1 cellular context compared by ENCODE assay signal in the genomic region with DNA sequence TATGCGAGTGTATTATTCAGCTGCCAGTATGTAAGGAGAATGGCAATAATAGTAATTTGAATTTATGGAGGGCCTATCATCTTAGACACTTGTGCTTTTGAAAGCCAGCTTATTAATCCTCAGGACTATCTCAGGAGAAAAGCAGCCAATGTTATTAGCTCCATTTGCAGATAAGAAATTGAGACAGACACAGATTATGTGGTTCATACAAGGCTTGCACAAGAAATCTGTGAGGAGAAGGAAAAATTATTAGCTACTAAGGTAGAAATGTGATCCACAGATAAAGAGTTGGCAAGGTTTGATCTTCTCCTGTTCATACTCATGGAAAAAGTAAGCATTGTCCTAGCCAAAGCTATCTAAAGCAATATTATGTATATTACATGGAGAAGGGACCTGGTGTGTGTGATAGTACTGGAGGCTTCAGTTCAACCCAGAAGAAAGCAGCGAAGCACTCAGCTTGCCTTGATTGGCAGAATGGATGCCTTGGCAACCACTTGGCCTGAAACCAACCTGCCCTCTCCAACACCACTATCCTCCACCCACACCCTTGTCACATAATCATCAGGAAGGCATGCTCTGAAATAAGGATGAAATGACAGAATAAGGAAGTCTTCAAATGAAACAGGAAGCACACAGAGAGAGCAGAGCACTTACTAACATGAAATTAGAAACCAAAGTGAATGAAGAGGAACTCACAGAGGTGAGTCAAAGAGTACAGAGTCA.
TF ChIP-seq lines count a peak whose summit lies in the region.

No MANE protein-coding gene starts in this region.

TF ChIP-seq in K562, 482 proteins besides CTCF, POLR2A, EP300 and RAD21 (continued from another document and continues in another):
- TF ChIP-seq MGA (IDR thresholded peaks at IDR 0.05) (0 out of 2 replicates have a peak, but pooled peaks have one; percentile 10), HDGF (IDR thresholded peaks at IDR 0.05) (0 out of 2 replicates have a peak, but pooled peaks have one; percentile 42), ZFPM2 (CRISPR knock-in tag; IDR thresholded peaks at IDR 0.05) (no peak), UBTF (IDR thresholded peaks at IDR 0.05; ENCODE audit: borderline replicate concordance in 1 of 2, low read depth in 2 of 2, low read length in 2 of 2) (no peak), SPI1 (IDR thresholded peaks at IDR 0.05; ENCODE audit: borderline replicate concordance, low read depth, low read length) (peak; percentile 91), ZNF263 (CRISPR knock-in tag; IDR thresholded peaks at IDR 0.05; ENCODE audit: borderline replicate concordance) (no peak), FOXK2 (conservative IDR thresholded peaks at IDR 0.05 in 1 of 2, IDR thresholded peaks at IDR 0.05 in 1 of 2; ENCODE audit: low read depth in 2 of 2) (peak in 1 of 2 experiments; percentile 60; a peak in 1 of 4 replicates), E2F1 (CRISPR knock-in tag; IDR thresholded peaks at IDR 0.05) (no peak), RREB1 (CRISPR knock-in tag; IDR thresholded peaks at IDR 0.05) (no peak), NR1H2 (CRISPR knock-in tag; IDR thresholded peaks at IDR 0.05) (no peak), CHD4 (IDR thresholded peaks at IDR 0.05; ENCODE audit: insufficient read depth, insufficient replicate concordance, low read depth, low read length, poor library complexity, severe bottlenecking) (no peak), KLF1 (tag; IDR thresholded peaks at IDR 0.05) (no peak), TRIM24 (IDR thresholded peaks at IDR 0.05) (peak in 1 of 2 experiments; percentile 22; a peak in 1 of 4 replicates), E4F1 (CRISPR knock-in tag; IDR thresholded peaks at IDR 0.05; ENCODE audit: borderline replicate concordance) (no peak), SMAD4 (CRISPR knock-in tag; conservative IDR thresholded peaks at IDR 0.05) (no peak)
